9 cellular contexts compared by ENCODE assay signal in genomic region chr17:76515291-76515949, GRCh38. TPM values are rescaled to one million over a fixed set of nuclear protein-coding genes. Genes with fewer than 3 reads are reported as not detected.
A peak's percentile ranks its signal among the peaks of the same experiment; 100 is the strongest.
DNase-seq lines count a peak whose midpoint lies in the region; ATAC-seq and FAIRE-seq lines count a peak whose summit lies in the region.
"Had no signal": no experiment of that assay in that cellular context is flagged by ENCODE, and none has a peak within 500 bp of the region (broad histone marks: within the 10 kb centered on the region; RNA-seq: fewer than 3 reads in every experiment).

No MANE protein-coding gene starts in this region.

- peak; percentile 56 for ATAC-seq in GM21447 (IDR thresholded peaks at IDR 0.05; ENCODE audit: unreplicated experiment)
- no peak for ATAC-seq in GM18870 (IDR thresholded peaks at IDR 0.05; ENCODE audit: unreplicated experiment)

- DNase-seq in RCC 7860 (ENCODE audit: low spot score) (peak; percentile 99), iris pigment epithelial cell (ENCODE audit: low read depth) (peak; percentile 91), NCI-H446 treated with DMSO at 0.1 percent for 48 hours (lab: John Stamatoyannopoulos, UW) (no peak), dermis blood vessel endothelial cell (no peak)
- peak in 3 of 4 experiments; percentile 22 to 70 (median 68) for DNase-seq in activated naive CD4-positive, alpha-beta T cell (lab: John Stamatoyannopoulos, UW)
- DNase-seq in stimulated activated CD4-positive, alpha-beta T cell treated with anti-CD3 and anti-CD28 coated beads, Interleukin-4, amount 100 ng/mL, for 1 hour, result peak; percentile 61

- peak; percentile 97 for FAIRE-seq in RCC 7860 (lab: Jason Lieb, UNC)

RNA-seq across cellular contexts. Expression of gene RHBDF2, which starts 14.2 kb away (rescaled TPM):
- 34.5 and 35.5 TPM in 2 replicates for total RNA-seq in dermis blood vessel endothelial cell

RNA-seq across cellular contexts. Expression of gene CYGB, which starts 22.1 kb away (rescaled TPM):
- 1.6 and 4.4 TPM in 2 replicates for total RNA-seq in dermis blood vessel endothelial cell
- total RNA-seq: activated CD8-positive, alpha-beta memory T cell treated with anti-CD3 and anti-CD28 coated beads for 36 hours had no signal

RNA-seq across cellular contexts. Expression of gene PRCD, which starts 24.4 kb away (rescaled TPM):
- total RNA-seq in dermis blood vessel endothelial cell, result 0.19 and 0.68 TPM in 2 replicates

RNA-seq across cellular contexts. Expression of gene AANAT, which starts 48.0 kb away (rescaled TPM):
- not detected in 2 replicates for total RNA-seq in dermis blood vessel endothelial cell

Comparison
In these comparisons a context has a peak if more than half of its experiments do, and no peak if none do; other contexts are left out.
1. DNase-seq: peak in RCC 7860 (single experiment), activated naive CD4-positive, alpha-beta T cell (3 of 4), iris pigment epithelial cell (single experiment) and stimulated activated CD4-positive, alpha-beta T cell treated with anti-CD3 and anti-CD28 coated beads, Interleukin-4, amount 100 ng/mL, for 1 hour (single experiment); none in NCI-H446 treated with DMSO at 0.1 percent for 48 hours (single experiment) and dermis blood vessel endothelial cell (single experiment).